Comparison of ENCODE assay signal across 17 cellular contexts in the genomic region with DNA sequence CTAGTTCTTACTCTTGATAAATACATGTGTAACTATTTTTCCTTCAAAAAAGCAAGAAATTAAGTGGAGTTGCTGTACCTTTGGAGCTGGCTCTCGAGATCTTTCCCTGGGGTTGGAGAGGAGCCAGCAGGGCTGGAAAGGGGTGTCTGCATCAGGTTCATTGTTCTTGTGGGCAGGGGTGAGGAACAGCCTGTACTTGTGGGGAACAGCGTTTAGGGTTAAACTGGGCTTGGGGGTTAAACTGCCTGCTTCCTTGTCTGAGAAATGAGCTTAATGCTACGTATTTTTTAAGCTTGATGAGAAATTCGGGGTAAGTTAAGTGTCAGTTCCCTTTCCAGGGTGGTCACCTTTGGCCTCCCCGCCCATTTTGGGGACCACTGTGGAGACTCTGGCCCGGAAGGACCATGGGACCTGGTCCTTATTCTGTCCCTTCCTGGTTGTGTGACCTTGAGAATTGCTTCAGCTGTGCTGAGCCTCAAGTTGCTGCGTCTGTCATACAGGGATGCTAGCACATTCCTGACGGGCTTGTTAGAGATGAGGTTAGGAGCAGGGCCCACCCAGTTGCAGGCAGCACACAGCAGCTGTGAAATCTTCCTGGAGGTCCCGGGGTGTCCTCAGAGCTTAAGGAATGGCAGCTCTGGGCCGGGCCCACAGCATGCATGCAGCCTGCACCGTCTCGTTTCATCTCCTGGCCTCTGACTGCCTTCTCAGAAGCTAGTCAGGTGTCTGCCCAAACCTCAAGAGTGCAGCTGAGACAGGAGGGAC. TPM values are rescaled to one million over a fixed set of nuclear protein-coding genes. Genes with fewer than 3 reads are reported as not detected.
DNase-seq lines count a peak whose midpoint lies in the region; ATAC-seq, FAIRE-seq and TF ChIP-seq lines count a peak whose summit lies in the region.
"Had no signal": no experiment of that assay in that cellular context is flagged by ENCODE, and none has a peak within 500 bp of the region (broad histone marks: within the 10 kb centered on the region; RNA-seq: fewer than 3 reads in every experiment).

No MANE protein-coding gene starts in this region.

- H3K79me2 ChIP-seq in HepG2 (ENCODE audit: insufficient read depth, low read length) = no peaks in the 10 kb centered on the region

- H3K27ac Mint-ChIP-seq in WTC11 = 0 out of 2 replicates have a peak overlapping the region, but pooled peaks have one; percentile 31

- H3K9ac ChIP-seq in HepG2 (ENCODE audit: insufficient read depth, low read depth, low read length) = no peak overlapping the region
- H3K9ac ChIP-seq: KMS-11 had no signal

- no peak overlapping the region for H3K4me3 Mint-ChIP-seq in WTC11

- H3K36me3 Mint-ChIP-seq in WTC11 = peaks cover 5% of the 10 kb centered on the region

- H3K4me3 ChIP-seq in heart left ventricle = no peak overlapping the region
- H3K4me3 ChIP-seq in HepG2 (replicated peaks in 1 of 3; ENCODE audit: insufficient read depth in 1 of 3, low read depth in 2 of 3, low read length in 3 of 3) = no peak overlapping the region
- no peak overlapping the region for H3K4me3 ChIP-seq in vagina

- intact Hi-C loops in heart left ventricle (cut with DNase I) (loop anchor here in 6 of 10 donors (5.0 to 10.0 kb wide), 3 partner anchors 47 to 52 kb away; no protein-coding TSS in a partner anchor), left ventricle myocardium superior (cut with micrococcal nuclease) (no loop called here), HepG2 (cut with micrococcal nuclease; ENCODE audit: unreplicated experiment) (loop anchor here (10.0 kb wide), 1 partner anchor 60 kb away; no protein-coding TSS in a partner anchor), vagina (cut with DNase I) (no loop called here)

- ATAC-seq in heart left ventricle (no peak), left ventricle myocardium superior (no peak), WTC11 (no peak), HepG2 (no peak)
- ATAC-seq: stimulated activated naive CD8-positive, alpha-beta T cell treated with anti-CD3 and anti-CD28 coated beads, Interleukin-15, Interleukin-2, amounts not matched to agents 100 U/mL and 50 U/mL, for 24 hours had no signal

- H3K4me2 ChIP-seq in HepG2 (ENCODE audit: low read depth, low read length) = no peak overlapping the region
- H3K4me2 ChIP-seq: KMS-11 had no signal

- H4K20me1 ChIP-seq in HepG2 (ENCODE audit: insufficient read depth, low read length) = no peaks in the 10 kb centered on the region

- TF ChIP-seq POLR2A in heart left ventricle (IDR thresholded peaks at IDR 0.05) (no peak), HepG2 (IDR thresholded peaks at IDR 0.05; ENCODE audit: insufficient read depth in 1 of 2, low read depth in 2 of 2, low read length in 2 of 2) (no peak), vagina (IDR thresholded peaks at IDR 0.05) (no peak)

- TF ChIP-seq CTCF in heart left ventricle (IDR thresholded peaks at IDR 0.05) = no peak
- no peak for TF ChIP-seq CTCF in WTC11 (IDR thresholded peaks at IDR 0.05)
- TF ChIP-seq CTCF in HepG2 (CRISPR knock-in tag; IDR thresholded peaks at IDR 0.05) = no peak
- no peak for TF ChIP-seq CTCF in vagina (IDR thresholded peaks at IDR 0.05)
- no peak for TF ChIP-seq CTCF in D721Med (IDR thresholded peaks at IDR 0.05; ENCODE audit: insufficient read depth, missing control alignments)

- peaks cover 40% of the 10 kb centered on the region for H3K4me1 Mint-ChIP-seq in WTC11

- H3K9me3 Mint-ChIP-seq in WTC11 = no peaks in the 10 kb centered on the region

- H3K36me3 ChIP-seq in heart left ventricle (peaks cover 0 to 51% (median 37%) of the 10 kb centered on the region in 9 donors), HepG2 (replicated peaks in 1 of 2; ENCODE audit: control insufficient read depth in 1 of 2, insufficient read depth in 2 of 2, low read length in 2 of 2) (peaks cover 3 to 8% of the 10 kb centered on the region in 2 experiments; a peak in 3 of 5 replicates), vagina (peaks cover 0 to 17% of the 10 kb centered on the region in 2 donors)

- no peak overlapping the region for H2AFZ ChIP-seq in HepG2 (ENCODE audit: low read length)

- POLR2A ChIA-PET in WTC11 (lab: Charles Lee) (no interaction called here), HepG2 (lab: Yijun Ruan, JAX) (interaction anchor here (1.0 to 2.2 kb wide), 4 partner anchors 9 to 64 kb away, joined by 3 to 11 read pairs (median 4); no protein-coding TSS in a partner anchor)

- no peaks in the 10 kb centered on the region for H3K9me3 ChIP-seq in heart left ventricle
- no peaks in the 10 kb centered on the region for H3K9me3 ChIP-seq in HepG2 (ENCODE audit: low read length)
- no peaks in the 10 kb centered on the region for H3K9me3 ChIP-seq in vagina

- H3K27me3 ChIP-seq in heart left ventricle (no peaks in the 10 kb centered on the region), HepG2 (ENCODE audit: control insufficient read depth in 1 of 2, insufficient read depth in 2 of 2, low read length in 2 of 2) (no peaks in the 10 kb centered on the region), vagina (no peaks in the 10 kb centered on the region)

- H3K27ac ChIP-seq in heart left ventricle = peak overlapping the region in 9 of 12 donors; percentile 2 to 52 (median 26)
- H3K27ac ChIP-seq in HepG2 (ENCODE audit: extremely low read length, insufficient read depth, low read length) = no peak overlapping the region
- H3K27ac ChIP-seq in vagina = peak overlapping the region; percentile 85
- H3K27ac ChIP-seq: epithelial cell of prostate, KMS-11 had no signal

- no TSS peak for BruUV-seq in HepG2 (replicated peaks; lab: Mats Ljungman, UMichigan)

- no peaks in the 10 kb centered on the region for H3K27me3 Mint-ChIP-seq in WTC11 (ENCODE audit: low read depth)

- no peak for TF ChIP-seq RAD21 in HepG2 (CRISPR knock-in tag; IDR thresholded peaks at IDR 0.05)

- CTCF ChIA-PET in WTC11 (lab: Charles Lee) = interaction anchor here (0.7 to 2.2 kb wide), 7 partner anchors 10 to 75 kb away, joined by 3 to 12 read pairs (median 5); no protein-coding TSS in a partner anchor
- CTCF ChIA-PET in HepG2 (lab: Yijun Ruan, JAX; ENCODE audit: low intra/inter-chr PET ratio, low total read pairs) = interaction anchor here (0.9 kb wide), 1 partner anchor 65 kb away, joined by 3 read pairs; no protein-coding TSS in a partner anchor

- FAIRE-seq in HepG2 (lab: Jason Lieb, UNC) = no peak
- FAIRE-seq in D721Med (lab: Jason Lieb, UNC) = no peak

- 40 to 57% (median 52%) methylated on average over 10 to 12 of the region's 12 CpGs for WGBS in heart left ventricle, 4 donors
- 84% methylated on average over 8 of the region's 12 CpGs for WGBS in HepG2 (ENCODE audit: low lambda C conversion rate)

- DNase-seq in heart left ventricle (peak in 2 of 5 donors; percentile 30 to 35), left ventricle myocardium superior (no peak), WTC11 (ENCODE audit: low spot score) (no peak), HepG2 (ENCODE audit: low spot score) (no peak), vagina (ENCODE audit: extremely low spot score in 2 of 2) (no peak), D721Med (ENCODE audit: insufficient read length, low spot score) (no peak), middle frontal gyrus (ENCODE audit: extremely low spot score, low spot score) (no peak), Ammon's horn (ENCODE audit: low spot score) (no peak)
- DNase-seq: GDM1, GOT3, NCI-H510A treated with DMSO at 0.1 percent for 48 hours had no signal

- TF ChIP-seq EP300 in HepG2 (IDR thresholded peaks at IDR 0.05; ENCODE audit: low read depth in 2 of 2, low read length in 2 of 2) = no peak
- TF ChIP-seq EP300 in HepG2 (CRISPR knock-in tag; IDR thresholded peaks at IDR 0.05; ENCODE audit: borderline replicate concordance) = no peak

- peaks cover 12 to 75% (median 55%) of the 10 kb centered on the region in 12 donors for H3K4me1 ChIP-seq in heart left ventricle
- H3K4me1 ChIP-seq in HepG2 (ENCODE audit: insufficient read depth, low read length) = peaks cover 48% of the 10 kb centered on the region
- peaks cover 72% of the 10 kb centered on the region for H3K4me1 ChIP-seq in vagina

- in situ Hi-C loops in HepG2 (cut with HindIII; ENCODE audit: extremely low pct_ligation_motif_present, low pct_unique_long_range_greater_than_20kb) = loop anchor here (5.0 kb wide), 1 partner anchor 62 kb away; no protein-coding TSS in a partner anchor

RNA-seq across cellular contexts. Expression of a gene that starts 11.6 kb away (rescaled TPM):
- not detected for total RNA-seq in heart left ventricle
- polyA plus RNA-seq in heart left ventricle = not detected
- total RNA-seq in left ventricle myocardium superior = not detected
- total RNA-seq in WTC11 (2021) = not detected in 3 replicates
- total RNA-seq in HepG2 (2016; rRNA removed; fragmentation: Illumina TruSeq; extraction: Trizol) = not detected in 2 replicates
- total RNA-seq in HepG2 (2016; cell fraction: cytosol; rRNA removed; fragmentation: Illumina TruSeq; extraction: Trizol; ENCODE audit: low read depth) = not detected in 2 replicates
- not detected in 2 replicates for total RNA-seq in HepG2 (2016; cell fraction: insoluble cytoplasmic fraction; rRNA removed; fragmentation: Illumina TruSeq; extraction: Trizol)
- not detected in 2 replicates for total RNA-seq in HepG2 (2016; cell fraction: membrane; rRNA removed; fragmentation: Illumina TruSeq; extraction: Trizol)
- not detected in 2 replicates for total RNA-seq in HepG2 (2016; cell fraction: nucleus; rRNA removed; fragmentation: Illumina TruSeq; extraction: Trizol)
- polyA plus RNA-seq in HepG2 (2011; rRNA removed) = 0.08 TPM in 1 of 2 replicates, not detected in the other
- 0.09 and 0.12 TPM in 2 replicates for polyA plus RNA-seq in HepG2 (2011; cell fraction: cytosol; rRNA removed)
- not detected in 2 replicates for polyA plus RNA-seq in HepG2 (2011; cell fraction: nucleus; rRNA removed)
- not detected in 2 replicates for polyA plus RNA-seq in HepG2 (2012)
- not detected in 2 replicates for polyA plus RNA-seq in HepG2 (2016; cell fraction: cytosol; fragmentation: Illumina TruSeq; extraction: Trizol; ENCODE audit: low read depth)
- polyA plus RNA-seq in HepG2 (2016; cell fraction: insoluble cytoplasmic fraction; fragmentation: Illumina TruSeq; extraction: Trizol; ENCODE audit: low read depth) = not detected in 2 replicates
- not detected in 2 replicates for polyA plus RNA-seq in HepG2 (2016; cell fraction: membrane; fragmentation: Illumina TruSeq; extraction: Trizol; ENCODE audit: low read depth)
- polyA plus RNA-seq in HepG2 (2016; cell fraction: nucleus; fragmentation: Illumina TruSeq; extraction: Trizol; ENCODE audit: insufficient read depth, low read depth) = not detected in 2 replicates
- not detected in 2 replicates for polyA minus RNA-seq in HepG2 (2011; rRNA and poly(A)+ RNA removed; ENCODE audit: low replicate concordance)
- not detected in 2 replicates for polyA minus RNA-seq in HepG2 (2011; cell fraction: cytosol; rRNA and poly(A)+ RNA removed)
- not detected in 2 replicates for polyA minus RNA-seq in HepG2 (2011; cell fraction: nucleus; rRNA and poly(A)+ RNA removed)
- not detected for total RNA-seq in vagina
- total RNA-seq: activated CD8-positive, alpha-beta memory T cell treated with anti-CD3 and anti-CD28 coated beads for 36 hours; T-helper 1 cell treated with Interleukin-12 subunit alpha and Interleukin-12 subunit beta and Interleukin-4 antibody, amounts not matched to agents 30 ng/mL and 1 ng/mL, for 36 hours had no signal
- polyA plus RNA-seq: adipose tissue had no signal

RNA-seq across cellular contexts. Expression of a gene that starts 26.1 kb away (rescaled TPM):
- total RNA-seq in heart left ventricle (not detected), left ventricle myocardium superior (not detected), WTC11 (2021) (not detected in 3 replicates), HepG2 (2016; rRNA removed; fragmentation: Illumina TruSeq; extraction: Trizol) (not detected in 2 replicates), vagina (not detected)
- polyA plus RNA-seq in heart left ventricle (under 1 TPM in 1 of 2 donors, not detected in 1; 0.08 TPM), HepG2 (2011; rRNA removed) (not detected in 2 replicates)
- not detected in 2 replicates for total RNA-seq in HepG2 (2016; cell fraction: cytosol; rRNA removed; fragmentation: Illumina TruSeq; extraction: Trizol; ENCODE audit: low read depth)
- total RNA-seq in HepG2 (2016; cell fraction: insoluble cytoplasmic fraction; rRNA removed; fragmentation: Illumina TruSeq; extraction: Trizol) = not detected in 2 replicates
- total RNA-seq in HepG2 (2016; cell fraction: membrane; rRNA removed; fragmentation: Illumina TruSeq; extraction: Trizol) = not detected in 2 replicates
- not detected in 2 replicates for total RNA-seq in HepG2 (2016; cell fraction: nucleus; rRNA removed; fragmentation: Illumina TruSeq; extraction: Trizol)
- not detected in 2 replicates for polyA plus RNA-seq in HepG2 (2011; cell fraction: cytosol; rRNA removed)
- 0.05 TPM in 1 of 2 replicates, not detected in the other for polyA plus RNA-seq in HepG2 (2011; cell fraction: nucleus; rRNA removed)
- not detected in 2 replicates for polyA plus RNA-seq in HepG2 (2012)
- polyA plus RNA-seq in HepG2 (2016; cell fraction: cytosol; fragmentation: Illumina TruSeq; extraction: Trizol; ENCODE audit: low read depth) = not detected in 2 replicates
- not detected in 2 replicates for polyA plus RNA-seq in HepG2 (2016; cell fraction: insoluble cytoplasmic fraction; fragmentation: Illumina TruSeq; extraction: Trizol; ENCODE audit: low read depth)
- not detected in 2 replicates for polyA plus RNA-seq in HepG2 (2016; cell fraction: membrane; fragmentation: Illumina TruSeq; extraction: Trizol; ENCODE audit: low read depth)
- not detected in 2 replicates for polyA plus RNA-seq in HepG2 (2016; cell fraction: nucleus; fragmentation: Illumina TruSeq; extraction: Trizol; ENCODE audit: insufficient read depth, low read depth)
- not detected in 2 replicates for polyA minus RNA-seq in HepG2 (2011; rRNA and poly(A)+ RNA removed; ENCODE audit: low replicate concordance)
- not detected in 2 replicates for polyA minus RNA-seq in HepG2 (2011; cell fraction: cytosol; rRNA and poly(A)+ RNA removed)
- not detected in 2 replicates for polyA minus RNA-seq in HepG2 (2011; cell fraction: nucleus; rRNA and poly(A)+ RNA removed)
- total RNA-seq: activated CD8-positive, alpha-beta memory T cell treated with anti-CD3 and anti-CD28 coated beads for 36 hours; T-helper 1 cell treated with Interleukin-12 subunit alpha and Interleukin-12 subunit beta and Interleukin-4 antibody, amounts not matched to agents 30 ng/mL and 1 ng/mL, for 36 hours had no signal
- polyA plus RNA-seq: adipose tissue had no signal

RNA-seq across cellular contexts. Expression of a gene that starts 51.9 kb away (rescaled TPM):
- total RNA-seq in heart left ventricle = 100 to 1,000 TPM in 2 of 9 donors, 10 to 100 TPM in 7; 40.8 to 218 (median 64.9) TPM
- 10 to 100 TPM; 66.4 to 67.3 TPM for polyA plus RNA-seq in heart left ventricle
- total RNA-seq in left ventricle myocardium superior = 56.6 TPM
- 56.7 to 63.9 TPM (median 57.4 TPM) in 3 replicates for total RNA-seq in WTC11 (2021)
- total RNA-seq in HepG2 (2016; rRNA removed; fragmentation: Illumina TruSeq; extraction: Trizol) = 15.9 and 25.3 TPM in 2 replicates
- 6.6 and 10.2 TPM in 2 replicates for total RNA-seq in HepG2 (2016; cell fraction: cytosol; rRNA removed; fragmentation: Illumina TruSeq; extraction: Trizol; ENCODE audit: low read depth)
- total RNA-seq in HepG2 (2016; cell fraction: insoluble cytoplasmic fraction; rRNA removed; fragmentation: Illumina TruSeq; extraction: Trizol) = 17.4 and 18.7 TPM in 2 replicates
- total RNA-seq in HepG2 (2016; cell fraction: membrane; rRNA removed; fragmentation: Illumina TruSeq; extraction: Trizol) = 20.1 and 23.5 TPM in 2 replicates
- 31.2 and 42.9 TPM in 2 replicates for total RNA-seq in HepG2 (2016; cell fraction: nucleus; rRNA removed; fragmentation: Illumina TruSeq; extraction: Trizol)
- polyA plus RNA-seq in HepG2 (2011; rRNA removed) = 42.0 and 51.9 TPM in 2 replicates
- polyA plus RNA-seq in HepG2 (2011; cell fraction: cytosol; rRNA removed) = 32.8 and 38.1 TPM in 2 replicates
- 227 and 266 TPM in 2 replicates for polyA plus RNA-seq in HepG2 (2011; cell fraction: nucleus; rRNA removed)
- 48.7 and 95.9 TPM in 2 replicates for polyA plus RNA-seq in HepG2 (2012)
- 4.4 and 4.6 TPM in 2 replicates for polyA plus RNA-seq in HepG2 (2016; cell fraction: cytosol; fragmentation: Illumina TruSeq; extraction: Trizol; ENCODE audit: low read depth)
- polyA plus RNA-seq in HepG2 (2016; cell fraction: insoluble cytoplasmic fraction; fragmentation: Illumina TruSeq; extraction: Trizol; ENCODE audit: low read depth) = 20.5 and 26.7 TPM in 2 replicates
- 14.3 and 14.5 TPM in 2 replicates for polyA plus RNA-seq in HepG2 (2016; cell fraction: membrane; fragmentation: Illumina TruSeq; extraction: Trizol; ENCODE audit: low read depth)
- 87.9 and 89.2 TPM in 2 replicates for polyA plus RNA-seq in HepG2 (2016; cell fraction: nucleus; fragmentation: Illumina TruSeq; extraction: Trizol; ENCODE audit: insufficient read depth, low read depth)
- 25.6 and 59.9 TPM in 2 replicates for polyA minus RNA-seq in HepG2 (2011; rRNA and poly(A)+ RNA removed; ENCODE audit: low replicate concordance)
- polyA minus RNA-seq in HepG2 (2011; cell fraction: cytosol; rRNA and poly(A)+ RNA removed) = 30.9 and 54.1 TPM in 2 replicates
- 61.7 and 71.7 TPM in 2 replicates for polyA minus RNA-seq in HepG2 (2011; cell fraction: nucleus; rRNA and poly(A)+ RNA removed)
- 96.5 TPM for total RNA-seq in vagina

Comparison
In these comparisons a context has a peak if more than half of its experiments do, and no peak if none do; other contexts are left out.
1. intact Hi-C loops: an anchor here in heart left ventricle (5.0 to 10.0 kb wide) and HepG2 (10.0 kb wide); none called in left ventricle myocardium superior and vagina.